Comparison of ENCODE assay signal across 14 cellular contexts in the genomic region with DNA sequence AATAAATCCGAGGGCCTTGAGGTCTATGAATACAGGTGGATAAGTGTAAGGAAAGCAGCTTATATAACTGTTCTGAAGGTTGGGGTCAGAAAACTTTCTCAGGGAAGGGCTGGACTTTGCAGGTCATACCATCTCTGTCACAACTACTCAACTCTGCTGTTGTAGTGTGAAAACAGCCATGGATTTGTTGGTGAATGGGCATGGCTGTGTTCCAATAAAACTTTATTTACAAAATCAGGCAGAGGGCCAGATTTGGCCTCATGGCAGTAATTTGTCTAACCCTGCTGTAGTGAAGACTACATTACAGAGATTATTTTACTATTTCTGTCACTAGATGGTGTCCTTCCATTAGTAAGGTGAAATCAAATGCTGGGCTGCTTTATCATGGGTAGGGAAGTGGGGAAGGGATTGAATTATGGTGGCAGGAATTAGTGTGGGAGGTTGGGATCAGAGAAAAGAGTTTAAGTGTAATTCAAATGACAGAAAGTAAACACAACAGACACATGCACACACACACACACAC.
DNase-seq lines count a peak whose midpoint lies in the region; ATAC-seq, FAIRE-seq and TF ChIP-seq lines count a peak whose summit lies in the region.
"Had no signal": no experiment of that assay in that cellular context is flagged by ENCODE, and none has a peak within 500 bp of the region (broad histone marks: within the 10 kb centered on the region; RNA-seq: fewer than 3 reads in every experiment).

No MANE protein-coding gene starts in this region.

- TF ChIP-seq CTCF in VCaP (conservative IDR thresholded peaks at IDR 0.05): peak; percentile 68

- H3K9me3 Mint-ChIP-seq in stimulated activated naive CD8-positive, alpha-beta T cell treated with anti-CD3 and anti-CD28 coated beads, Interleukin-15, amount 100 ng/mL, for 72 hours: peaks cover 0 to 6% of the 10 kb centered on the region in 2 donors

- H3K27ac ChIP-seq in VCaP: no peak overlapping the region
- H3K27ac ChIP-seq in small intestine (ENCODE audit: low read depth in 1 of 2, low read length in 1 of 2): no peak overlapping the region
- H3K27ac ChIP-seq: ovary had no signal

- no peak overlapping the region for H3K27ac Mint-ChIP-seq in stimulated activated naive CD8-positive, alpha-beta T cell treated with anti-CD3 and anti-CD28 coated beads, Interleukin-15, amount 100 ng/mL, for 72 hours
- H3K27ac Mint-ChIP-seq: activated T-cell treated with anti-CD3 and anti-CD28 coated beads, Interleukin-2, amount 50 U/mL, for 24 hours had no signal

- H3K4me1 ChIP-seq in small intestine (ENCODE audit: control insufficient read depth in 2 of 2, insufficient read depth in 1 of 2, low read depth in 1 of 2, low read length in 1 of 2): no peaks in the 10 kb centered on the region

- no peak for FAIRE-seq in small intestine (lab: Jason Lieb, UNC)

- no peaks in the 10 kb centered on the region for H3K27me3 Mint-ChIP-seq in stimulated activated naive CD8-positive, alpha-beta T cell treated with anti-CD3 and anti-CD28 coated beads, Interleukin-15, amount 100 ng/mL, for 72 hours
- H3K27me3 Mint-ChIP-seq: activated T-cell treated with anti-CD3 and anti-CD28 coated beads, Interleukin-2, amount 50 U/mL, for 24 hours; central memory CD8-positive, alpha-beta T cell had no signal

- ATAC-seq in stimulated activated naive CD8-positive, alpha-beta T cell treated with anti-CD3 and anti-CD28 coated beads, Interleukin-15, amount 100 ng/mL, for 72 hours: no peak

- H3K4me1 Mint-ChIP-seq in stimulated activated naive CD8-positive, alpha-beta T cell treated with anti-CD3 and anti-CD28 coated beads, Interleukin-15, amount 100 ng/mL, for 72 hours: no peaks in the 10 kb centered on the region
- H3K4me1 Mint-ChIP-seq: central memory CD8-positive, alpha-beta T cell had no signal

- H3K9me3 ChIP-seq in small intestine (ENCODE audit: control insufficient read depth, low read depth): no peaks in the 10 kb centered on the region
- H3K9me3 ChIP-seq: ovary had no signal

- no peak overlapping the region for H3K4me3 Mint-ChIP-seq in stimulated activated naive CD8-positive, alpha-beta T cell treated with anti-CD3 and anti-CD28 coated beads, Interleukin-15, amount 100 ng/mL, for 72 hours
- H3K4me3 Mint-ChIP-seq: activated T-cell treated with anti-CD3 and anti-CD28 coated beads, Interleukin-2, amount 50 U/mL, for 24 hours; central memory CD8-positive, alpha-beta T cell had no signal

- no peak overlapping the region for H3K4me3 ChIP-seq in small intestine (ENCODE audit: low read depth in 1 of 2, low read length in 2 of 2)
- H3K4me3 ChIP-seq: ovary had no signal

- H3K36me3 ChIP-seq in small intestine (ENCODE audit: control insufficient read depth in 2 of 2, insufficient read depth in 2 of 2, low read length in 2 of 2): no peaks in the 10 kb centered on the region
- H3K36me3 ChIP-seq: ovary had no signal

- WGBS in small intestine, 3 donors: 69 to 74% (median 73%) methylated on average over 1 of the region's 1 CpG

- peak; percentile 34 for DNase-seq in NCI-H2196 (lab: John Stamatoyannopoulos, UW; ENCODE audit: unreplicated experiment)
- no peak for DNase-seq in NCI-H2196 treated with DMSO at 0.1 percent for 48 hours (lab: John Stamatoyannopoulos, UW; ENCODE audit: unreplicated experiment)
- peak; percentile 39 to 68 for DNase-seq in NCI-H526 (lab: John Stamatoyannopoulos, UW)
- DNase-seq in small intestine: peak; percentile 6
- DNase-seq in nucleus accumbens (lab: John Stamatoyannopoulos, UW): no peak
- no peak for DNase-seq in foreskin melanocyte
- DNase-seq in stimulated activated naive CD8-positive, alpha-beta T cell treated with anti-CD3 and anti-CD28 coated beads, Interleukin-15, amount 100 ng/mL, for 72 hours: no peak
- DNase-seq: activated CD4-positive, alpha-beta T cell treated with anti-CD3 and anti-CD28 coated beads for 4 hours; activated T-cell treated with anti-CD3 and anti-CD28 coated beads, Interleukin-2, amount 50 U/mL, for 24 hours; DND-41; NCI-H1048; ovary had no signal

- no peaks in the 10 kb centered on the region for H3K27me3 ChIP-seq in small intestine (ENCODE audit: control insufficient read depth in 2 of 2, insufficient read depth in 2 of 2, low read length in 2 of 2)
- H3K27me3 ChIP-seq: ovary had no signal

Comparison
In these comparisons a context has a peak if more than half of its experiments do, and no peak if none do; other contexts are left out.
1. DNase-seq: peak in NCI-H2196 (single experiment), NCI-H526 (2 of 2) and small intestine (single experiment); none in NCI-H2196 treated with DMSO at 0.1 percent for 48 hours (single experiment), nucleus accumbens (0 of 56), foreskin melanocyte (single experiment) and stimulated activated naive CD8-positive, alpha-beta T cell treated with anti-CD3 and anti-CD28 coated beads, Interleukin-15, amount 100 ng/mL, for 72 hours (0 of 2).